Comparison of ENCODE assay signal across 8 cellular contexts in genomic region chr19:17512574-17512939, GRCh38. TPM values are rescaled to one million over a fixed set of nuclear protein-coding genes. Genes with fewer than 3 reads are reported as not detected.
DNase-seq lines count a peak whose midpoint lies in the region; ATAC-seq and TF ChIP-seq lines count a peak whose summit lies in the region.

No MANE protein-coding gene starts in this region.

- H3K36me3 Mint-ChIP-seq in CD8-positive, alpha-beta memory T cell = peaks cover 5 to 26% (median 10%) of the 10 kb centered on the region in 3 donors
- H3K36me3 Mint-ChIP-seq in neural progenitor cell = peaks cover 16% of the 10 kb centered on the region

- peak overlapping the region; percentile 83 for H3K27ac ChIP-seq in CD8-positive, alpha-beta memory T cell (ENCODE audit: low read depth, low read length)
- H3K27ac ChIP-seq in effector memory CD4-positive, alpha-beta T cell (ENCODE audit: insufficient read depth, low read length, poor library complexity, severe bottlenecking) = peak overlapping the region; percentile 92
- no peak overlapping the region for H3K27ac ChIP-seq in neural progenitor cell

- H3K79me2 ChIP-seq in neural progenitor cell (ENCODE audit: low read depth) = peaks cover 30% of the 10 kb centered on the region

- peaks cover 22% of the 10 kb centered on the region for H3F3A ChIP-seq in neural progenitor cell (ENCODE audit: low read depth)

- peak overlapping the region; percentile 87 for H3K4me3 ChIP-seq in CD8-positive, alpha-beta memory T cell (ENCODE audit: low read length)
- H3K4me3 ChIP-seq in effector memory CD4-positive, alpha-beta T cell (ENCODE audit: insufficient read depth, low read depth, low read length, poor library complexity, severe bottlenecking) = peak overlapping the region; percentile 74
- H3K4me3 ChIP-seq in neural progenitor cell = peak overlapping the region; percentile 64

- peaks cover 0 to 3% (median 0%) of the 10 kb centered on the region in 5 donors for H3K9me3 Mint-ChIP-seq in CD8-positive, alpha-beta memory T cell
- peaks cover 10% of the 10 kb centered on the region for H3K9me3 Mint-ChIP-seq in neural progenitor cell

- H3K4me2 ChIP-seq in neural progenitor cell = peak overlapping the region; percentile 82

- CTCF ChIA-PET in CD8-positive, alpha-beta memory T cell (lab: Charles Lee) = interaction anchor here (1.2 to 5.5 kb wide), 3 partner anchors 16 to 93 kb away, joined by 4 to 28 read pairs (median 4); no protein-coding TSS in a partner anchor

- H3K9me3 ChIP-seq in CD8-positive, alpha-beta memory T cell (ENCODE audit: low read length) = peaks cover 5% of the 10 kb centered on the region
- H3K9me3 ChIP-seq in effector memory CD4-positive, alpha-beta T cell (ENCODE audit: control insufficient read depth, low read length) = peaks cover 5% of the 10 kb centered on the region
- H3K9me3 ChIP-seq in neural progenitor cell (ENCODE audit: low read depth) = no peaks in the 10 kb centered on the region

- no peak for DNase-seq in CD8-positive, alpha-beta memory T cell
- DNase-seq in NAMALWA (ENCODE audit: low spot score) (peak; percentile 30), neural progenitor cell (ENCODE audit: low spot score) (no peak), NCI-H345 (lab: John Stamatoyannopoulos, UW) (no peak), NCI-H510A (lab: John Stamatoyannopoulos, UW) (no peak)
- DNase-seq in effector memory CD4-positive, alpha-beta T cell = no peak

- peaks cover 30 to 49% (median 33%) of the 10 kb centered on the region in 3 donors for H3K4me1 Mint-ChIP-seq in CD8-positive, alpha-beta memory T cell
- peaks cover 24% of the 10 kb centered on the region for H3K4me1 Mint-ChIP-seq in neural progenitor cell

- peak overlapping the region; percentile 88 to 100 (median 94) for H3K4me3 Mint-ChIP-seq in CD8-positive, alpha-beta memory T cell
- peak overlapping the region; percentile 93 for H3K4me3 Mint-ChIP-seq in neural progenitor cell

- no peak for TF ChIP-seq CTCF in neural progenitor cell (IDR thresholded peaks at IDR 0.05)

- H4K20me1 ChIP-seq in neural progenitor cell (ENCODE audit: low read depth) = peaks cover 10% of the 10 kb centered on the region

- POLR2A ChIA-PET in CD8-positive, alpha-beta memory T cell (lab: Charles Lee) = interaction anchor here (1.7 kb wide), 1 partner anchor 347 kb away, joined by 7 read pairs; the partner anchor contains the start of gene RPL18A

- no peak overlapping the region for H2AFZ ChIP-seq in neural progenitor cell (replicated peaks)

- H3K9ac ChIP-seq in neural progenitor cell = peak overlapping the region; percentile 71

- H3K36me3 ChIP-seq in CD8-positive, alpha-beta memory T cell (ENCODE audit: insufficient read depth, low read length) = peaks cover 7% of the 10 kb centered on the region
- peaks cover 6% of the 10 kb centered on the region for H3K36me3 ChIP-seq in effector memory CD4-positive, alpha-beta T cell (ENCODE audit: control insufficient read depth, insufficient read depth, low read length)
- H3K36me3 ChIP-seq in neural progenitor cell = peaks cover 5% of the 10 kb centered on the region

- peaks cover 21% of the 10 kb centered on the region for H3K4me1 ChIP-seq in CD8-positive, alpha-beta memory T cell (ENCODE audit: insufficient read depth, low read length)
- H3K4me1 ChIP-seq in effector memory CD4-positive, alpha-beta T cell (ENCODE audit: control insufficient read depth, insufficient read depth, low read length, poor library complexity, severe bottlenecking) = peaks cover 16% of the 10 kb centered on the region
- H3K4me1 ChIP-seq in neural progenitor cell = peaks cover 6% of the 10 kb centered on the region

- no peak for ATAC-seq in GM18520 (IDR thresholded peaks at IDR 0.05; ENCODE audit: unreplicated experiment)
- ATAC-seq in GM19452 (IDR thresholded peaks at IDR 0.05; ENCODE audit: unreplicated experiment) = no peak

- H3K27me3 ChIP-seq in CD8-positive, alpha-beta memory T cell (ENCODE audit: insufficient read depth, low read length, poor library complexity, severe bottlenecking) = no peaks in the 10 kb centered on the region
- H3K27me3 ChIP-seq in effector memory CD4-positive, alpha-beta T cell (replicated peaks; ENCODE audit: control insufficient read depth, insufficient read depth, low read length, poor library complexity, severe bottlenecking) = no peaks in the 10 kb centered on the region
- H3K27me3 ChIP-seq in neural progenitor cell = no peaks in the 10 kb centered on the region

- H3K27me3 Mint-ChIP-seq in CD8-positive, alpha-beta memory T cell = no peaks in the 10 kb centered on the region
- H3K27me3 Mint-ChIP-seq in neural progenitor cell (ENCODE audit: insufficient read depth, low read depth) = peaks cover 4% of the 10 kb centered on the region

- peak overlapping the region; percentile 53 to 97 (median 92) for H3K27ac Mint-ChIP-seq in CD8-positive, alpha-beta memory T cell
- no peak overlapping the region for H3K27ac Mint-ChIP-seq in neural progenitor cell

RNA-seq across cellular contexts. Expression of gene PGLS, which starts 1.1 kb away (rescaled TPM):
- 10 to 100 TPM; 56.6 to 71.1 TPM for total RNA-seq in CD8-positive, alpha-beta memory T cell
- polyA plus RNA-seq in CD8-positive, alpha-beta memory T cell = 78.4 TPM
- total RNA-seq in neural progenitor cell (ENCODE audit: low replicate concordance) = 22.8 and 86.0 TPM in 2 replicates

RNA-seq across cellular contexts. Expression of gene SLC27A1, which starts 42.2 kb away (rescaled TPM):
- 1 to 10 TPM; 2.0 to 3.7 TPM for total RNA-seq in CD8-positive, alpha-beta memory T cell
- 6.6 TPM for polyA plus RNA-seq in CD8-positive, alpha-beta memory T cell
- 13.9 and 22.4 TPM in 2 replicates for total RNA-seq in neural progenitor cell (ENCODE audit: low replicate concordance)

RNA-seq across cellular contexts. Expression of gene COLGALT1, which starts 42.9 kb away (rescaled TPM):
- 100 to 1,000 TPM in 1 of 2 experiments, 10 to 100 TPM in 1; 94.8 to 104 TPM for total RNA-seq in CD8-positive, alpha-beta memory T cell
- 25.3 TPM for polyA plus RNA-seq in CD8-positive, alpha-beta memory T cell
- total RNA-seq in neural progenitor cell (ENCODE audit: low replicate concordance) = 38.4 and 60.3 TPM in 2 replicates

RNA-seq across cellular contexts. Expression of gene NXNL1, which starts 51.8 kb away (rescaled TPM):
- not detected for total RNA-seq in CD8-positive, alpha-beta memory T cell
- not detected for polyA plus RNA-seq in CD8-positive, alpha-beta memory T cell
- total RNA-seq in neural progenitor cell (ENCODE audit: low replicate concordance) = not detected in 2 replicates
